Comparison of ENCODE assay signal across 27 cellular contexts in genomic region chr5:167657016-167657415, GRCh38.
"Had no signal": no experiment of that assay in that cellular context is flagged by ENCODE, and none has a peak within 500 bp of the region (broad histone marks: within the 10 kb centered on the region; RNA-seq: fewer than 3 reads in every experiment).

No MANE protein-coding gene starts in this region.

- H3K27me3 Mint-ChIP-seq: memory B cell; stimulated activated naive CD8-positive, alpha-beta T cell treated with anti-CD3 and anti-CD28 coated beads, Interleukin-15, amount 100 ng/mL, for 72 hours had no signal

- H3K4me3 Mint-ChIP-seq: immature natural killer cell; memory B cell; natural killer cell; stimulated activated naive CD8-positive, alpha-beta T cell treated with anti-CD3 and anti-CD28 coated beads, Interleukin-15, amount 100 ng/mL, for 72 hours had no signal

- H3K36me3 ChIP-seq: esophagus squamous epithelium, heart right ventricle, ovary, thyroid gland had no signal

- H3K27ac Mint-ChIP-seq: immature natural killer cell; memory B cell; natural killer cell; stimulated activated naive CD8-positive, alpha-beta T cell treated with anti-CD3 and anti-CD28 coated beads, Interleukin-15, amount 100 ng/mL, for 72 hours had no signal

- DNase-seq: dermis blood vessel endothelial cell; effector memory CD4-positive, alpha-beta T cell; erythroblast; esophagus squamous epithelium; foreskin melanocyte; glutamatergic neuron; heart right ventricle; hippocampal formation; immature natural killer cell; islet precursor cell; natural killer cell; nucleus accumbens; ovary; posterior cingulate gyrus; psoas muscle; right cardiac atrium; stimulated activated CD4-positive, alpha-beta T cell treated with anti-CD3 and anti-CD28 coated beads, Interleukin-15, amount 100 ng/mL, for 24 hours; stimulated activated CD4-positive, alpha-beta T cell treated with anti-CD3 and anti-CD28 coated beads, Interleukin-2, amount 100 ng/mL, for 48 hours; stimulated activated CD8-positive, alpha-beta memory T cell treated with anti-CD3 and anti-CD28 coated beads, Interleukin-4, amount 100 ng/mL, for 48 hours; stimulated activated naive CD4-positive, alpha-beta T cell; stimulated activated naive CD8-positive, alpha-beta T cell treated with anti-CD3 and anti-CD28 coated beads, Interleukin-15, amount 100 ng/mL, for 72 hours; thyroid gland had no signal

- H3K27me3 ChIP-seq: esophagus squamous epithelium, ovary, thyroid gland had no signal

- H3K4me1 ChIP-seq: esophagus squamous epithelium, heart right ventricle, psoas muscle had no signal

- H3K4me1 Mint-ChIP-seq: immature natural killer cell; memory B cell; natural killer cell; stimulated activated naive CD8-positive, alpha-beta T cell treated with anti-CD3 and anti-CD28 coated beads, Interleukin-15, amount 100 ng/mL, for 72 hours had no signal

- H3K4me3 ChIP-seq: coronary artery, esophagus squamous epithelium, heart right ventricle, lung, ovary, psoas muscle, skin epidermis, thyroid gland had no signal

- H3K27ac ChIP-seq: coronary artery, esophagus squamous epithelium, heart right ventricle, ovary, psoas muscle, skin epidermis, thyroid gland had no signal

- ATAC-seq: heart right ventricle; left lobe of liver; natural killer cell; psoas muscle; right cardiac atrium; stimulated activated naive CD8-positive, alpha-beta T cell treated with anti-CD3 and anti-CD28 coated beads, Interleukin-15, amount 100 ng/mL, for 72 hours had no signal

- H3K36me3 Mint-ChIP-seq: immature natural killer cell, memory B cell, natural killer cell had no signal

- H3K9me3 ChIP-seq: esophagus squamous epithelium, heart right ventricle, ovary, psoas muscle, thyroid gland had no signal
